27 cellular contexts compared by ENCODE assay signal in the genomic region with DNA sequence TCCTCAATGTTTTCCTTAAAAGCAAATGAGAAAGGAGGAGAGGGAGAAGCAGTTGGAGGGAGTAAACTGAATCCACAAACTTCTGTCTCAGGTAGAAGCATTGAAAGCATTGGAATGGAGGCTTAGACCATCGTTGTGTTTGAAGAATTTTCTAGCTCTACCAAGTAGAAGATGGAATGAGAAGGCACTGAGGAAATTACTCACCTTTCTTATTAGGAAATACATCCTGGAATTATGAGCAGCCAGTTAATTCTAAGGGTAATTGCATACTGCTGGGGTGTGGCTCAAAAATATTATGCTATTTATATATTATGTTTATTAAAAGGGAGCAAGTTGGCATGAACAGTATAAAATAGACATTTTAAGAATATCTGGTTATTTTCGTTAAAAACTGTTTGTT. TPM values are rescaled to one million over a fixed set of nuclear protein-coding genes. Genes with fewer than 3 reads are reported as not detected.
DNase-seq lines count a peak whose midpoint lies in the region; ATAC-seq, FAIRE-seq and TF ChIP-seq lines count a peak whose summit lies in the region.
"Had no signal": no experiment of that assay in that cellular context is flagged by ENCODE, and none has a peak within 500 bp of the region (broad histone marks: within the 10 kb centered on the region; RNA-seq: fewer than 3 reads in every experiment).

No MANE protein-coding gene starts in this region.

- H3K9me3 Mint-ChIP-seq in activated T-cell treated with anti-CD3 and anti-CD28 coated beads, Interleukin-2, amount 50 U/mL, for 24 hours: no peaks in the 10 kb centered on the region
- H3K9me3 Mint-ChIP-seq: CD14-positive monocyte; CD4-positive, alpha-beta T cell; CD8-positive, alpha-beta memory T cell had no signal

- H3K27ac Mint-ChIP-seq in activated T-cell treated with anti-CD3 and anti-CD28 coated beads, Interleukin-2, amount 50 U/mL, for 24 hours: peak overlapping the region; percentile 37
- H3K27ac Mint-ChIP-seq: CD4-positive, alpha-beta T cell had no signal

- H3K4me1 ChIP-seq in ascending aorta: no peaks in the 10 kb centered on the region
- H3K4me1 ChIP-seq: BE2C, HAP-1 had no signal

- H3K27me3 Mint-ChIP-seq in activated T-cell treated with anti-CD3 and anti-CD28 coated beads, Interleukin-2, amount 50 U/mL, for 24 hours: no peaks in the 10 kb centered on the region
- H3K27me3 Mint-ChIP-seq: CD4-positive, alpha-beta T cell; CD8-positive, alpha-beta memory T cell had no signal

- no peak overlapping the region for H3K4me3 Mint-ChIP-seq in activated T-cell treated with anti-CD3 and anti-CD28 coated beads, Interleukin-2, amount 50 U/mL, for 24 hours
- H3K4me3 Mint-ChIP-seq: CD14-positive monocyte; CD4-positive, alpha-beta T cell; CD8-positive, alpha-beta memory T cell had no signal

- no peak overlapping the region for H3K4me3 ChIP-seq in bronchial epithelial cell (ENCODE audit: low read depth, low read length)
- H3K4me3 ChIP-seq in epithelial cell of esophagus (ENCODE audit: low read length): no peak overlapping the region
- no peak overlapping the region for H3K4me3 ChIP-seq in ascending aorta
- H3K4me3 ChIP-seq: BLaER1 treated with 17β-estradiol and CSF1 and Interleukin-3, amounts not matched to agents 10 nM and 100 nM; HAP-1 had no signal

- H3K27me3 ChIP-seq in bronchial epithelial cell (ENCODE audit: control insufficient read depth, insufficient read depth, low read length) (no peaks in the 10 kb centered on the region), ascending aorta (no peaks in the 10 kb centered on the region)
- H3K27me3 ChIP-seq: BE2C; BLaER1 treated with 17β-estradiol and CSF1 and Interleukin-3, amounts not matched to agents 10 nM and 100 nM had no signal

- TF ChIP-seq CTCF in bronchial epithelial cell (IDR thresholded peaks at IDR 0.05; ENCODE audit: insufficient read depth, low read length, severe bottlenecking) (no peak), epithelial cell of esophagus (IDR thresholded peaks at IDR 0.05; ENCODE audit: insufficient read depth, low read depth, low read length, missing control alignments) (no peak), ascending aorta (IDR thresholded peaks at IDR 0.05) (no peak)

- H3K9me3 ChIP-seq in ascending aorta: no peaks in the 10 kb centered on the region
- H3K9me3 ChIP-seq: BE2C, HAP-1 had no signal

- no peak for ATAC-seq in HG02642 (IDR thresholded peaks at IDR 0.05; ENCODE audit: poor library complexity, unreplicated experiment)

- H3K4me1 Mint-ChIP-seq in activated T-cell treated with anti-CD3 and anti-CD28 coated beads, Interleukin-2, amount 50 U/mL, for 24 hours (ENCODE audit: low read depth): peaks cover 35% of the 10 kb centered on the region

- DNase-seq in activated T-cell treated with anti-CD3 and anti-CD28 coated beads, Interleukin-2, amount 50 U/mL, for 24 hours: no peak
- DNase-seq in activated T-cell treated with anti-CD3 and anti-CD28 coated beads for 4 hours (no peak), ELR (ENCODE audit: low read depth) (peak; percentile 28), bronchial epithelial cell (ENCODE audit: low read depth) (peak; percentile 72), epithelial cell of esophagus (ENCODE audit: low read depth) (peak; percentile 57), ascending aorta (ENCODE audit: low spot score in 2 of 2) (no peak), NCI-H82 treated with DMSO at 0.1 percent for 48 hours (lab: John Stamatoyannopoulos, UW; ENCODE audit: unreplicated experiment) (no peak)
- DNase-seq: ACHN; AML-193; BE2C; CD4-positive, alpha-beta T cell; CD8-positive, alpha-beta memory T cell; DMS 273 treated with DMSO at 0.1 percent for 48 hours; DMS79; EL; GF-D8; GOT3 had no signal

- FAIRE-seq in bronchial epithelial cell (lab: Jason Lieb, UNC): no peak
- FAIRE-seq: A204.1, D721Med, GM12891, GM18507, H54 had no signal

- H3K36me3 Mint-ChIP-seq in activated T-cell treated with anti-CD3 and anti-CD28 coated beads, Interleukin-2, amount 50 U/mL, for 24 hours (ENCODE audit: low read depth): peaks cover 88% of the 10 kb centered on the region

- no peak overlapping the region for H3K27ac ChIP-seq in ascending aorta
- H3K27ac ChIP-seq: 22Rv1; BLaER1 treated with 17β-estradiol and CSF1 and Interleukin-3, amounts not matched to agents 10 nM and 100 nM had no signal

- peaks cover 19% of the 10 kb centered on the region for H3K36me3 ChIP-seq in bronchial epithelial cell (ENCODE audit: control insufficient read depth, insufficient read depth, low read length)
- H3K36me3 ChIP-seq in ascending aorta: peaks cover 32 to 49% of the 10 kb centered on the region in 2 donors

- intact Hi-C loops in ascending aorta (cut with DNase I): no loop called here

RNA-seq across cellular contexts. Expression of a gene that starts 12.9 kb away (rescaled TPM):
- total RNA-seq in bronchial epithelial cell (59.2 and 61.3 TPM in 2 replicates), ascending aorta (7.1 TPM)

RNA-seq across cellular contexts. Expression of a gene that starts 51.5 kb away (rescaled TPM):
- 30.3 and 47.1 TPM in 2 replicates for total RNA-seq in bronchial epithelial cell
- total RNA-seq in ascending aorta: 132 TPM

Comparison
In these comparisons a context has a peak if more than half of its experiments do, and no peak if none do; other contexts are left out.
1. DNase-seq: peak in ELR (single experiment), bronchial epithelial cell (single experiment) and epithelial cell of esophagus (single experiment); none in activated T-cell treated with anti-CD3 and anti-CD28 coated beads, Interleukin-2, amount 50 U/mL, for 24 hours (single experiment), activated T-cell treated with anti-CD3 and anti-CD28 coated beads for 4 hours (single experiment), ascending aorta (0 of 2) and NCI-H82 treated with DMSO at 0.1 percent for 48 hours (single experiment).